ENCODE assay signal across 32 cellular contexts in genomic region chr16:12160249-12160648, GRCh38.
A peak's percentile ranks its signal among the peaks of the same experiment; 100 is the strongest.
DNase-seq lines count a peak whose midpoint lies in the region; ATAC-seq and TF ChIP-seq lines count a peak whose summit lies in the region.
"Had no signal": no experiment of that assay in that cellular context is flagged by ENCODE, and none has a peak within 500 bp of the region (broad histone marks: within the 10 kb centered on the region; RNA-seq: fewer than 3 reads in every experiment).

No MANE protein-coding gene starts in this region.

- H3K9ac ChIP-seq in mesenchymal stem cell (ENCODE audit: low read length), result no peak overlapping the region
- H3K9ac ChIP-seq: parathyroid adenoma had no signal

- TF ChIP-seq POLR2A in heart left ventricle (IDR thresholded peaks at IDR 0.05), result no peak

- no peak overlapping the region for H4K8ac ChIP-seq in mesenchymal stem cell (ENCODE audit: low read length)

- no peak overlapping the region for H3K4ac ChIP-seq in mesenchymal stem cell (ENCODE audit: low read depth in 1 of 2, low read length in 2 of 2)

- no peak for DNase-seq in heart left ventricle
- DNase-seq in right atrium auricular region (ENCODE audit: low spot score), result no peak
- DNase-seq in myocyte (ENCODE audit: low read depth), result peak; percentile 88
- DNase-seq in stimulated activated naive B cell treated with anti-CD40 and anti-IgM and Interleukin-4, amounts not matched to agents 10 μg/mL and 1 μg/mL and 100 μg/mL, for 72 hours, result no peak
- no peak for DNase-seq in mesenchymal stem cell
- no peak for DNase-seq in GM13976 (ENCODE audit: low spot score)
- DNase-seq in activated CD4-positive, alpha-beta memory T cell treated with anti-CD3 and anti-CD28 coated beads for 36 hours, result no peak
- DNase-seq: activated CD4-positive, alpha-beta T cell treated with anti-CD3 and anti-CD28 coated beads for 4 hours; activated CD8-positive, alpha-beta memory T cell treated with anti-CD3 and anti-CD28 coated beads for 24 hours; activated effector memory CD4-positive, alpha-beta T cell treated with anti-CD3 and anti-CD28 coated beads, Interleukin-2, amount 50 U/mL, for 16 hours; aorta; Caco-2; DMS53; foreskin fibroblast; GOT3; mucosa of descending colon; NCI-H1092; NCI-H1694; NCI-H446; NCI-H774; nephron progenitor cell; right cardiac atrium; SIG-M5; substantia nigra had no signal

- H2BK120ac ChIP-seq in mesenchymal stem cell (ENCODE audit: low read depth, low read length), result no peak overlapping the region

- H3K27ac Mint-ChIP-seq in activated T-helper 17 cell treated with anti-CD3 and anti-CD28 coated beads, Interleukin-2, amount 50 U/mL, for 72 hours, result no peak overlapping the region
- H3K27ac Mint-ChIP-seq in stimulated activated naive B cell treated with anti-CD40 and anti-IgM and Interleukin-4, amounts not matched to agents 10 μg/mL and 1 μg/mL and 100 μg/mL, for 72 hours, result peak overlapping the region; percentile 31
- H3K27ac Mint-ChIP-seq in activated CD4-positive, alpha-beta memory T cell treated with anti-CD3 and anti-CD28 coated beads for 36 hours, result no peak overlapping the region
- H3K27ac Mint-ChIP-seq: activated naive CD8-positive, alpha-beta T cell; nephron progenitor cell; type B pancreatic cell had no signal

- H2BK15ac ChIP-seq in mesenchymal stem cell (ENCODE audit: low read depth, poor library complexity, severe bottlenecking), result no peak overlapping the region

- in situ Hi-C loops in GM13976 (cut with MboI; ENCODE audit: low sequenced_read_pairs, unreplicated experiment), result no loop called here

- H2AFZ ChIP-seq in mesenchymal stem cell (ENCODE audit: low read depth, low read length), result no peak overlapping the region
- H2AFZ ChIP-seq: parathyroid adenoma had no signal

- H3K23ac ChIP-seq in mesenchymal stem cell (ENCODE audit: low read length in 2 of 2), result no peak overlapping the region

- POLR2A ChIA-PET in activated CD4-positive, alpha-beta memory T cell treated with anti-CD3 and anti-CD28 coated beads for 36 hours (lab: Charles Lee), result no interaction called here

- CTCF ChIA-PET in activated CD4-positive, alpha-beta memory T cell treated with anti-CD3 and anti-CD28 coated beads for 36 hours (lab: Charles Lee), result interaction anchor here (1.1 kb wide), 1 partner anchor 65 kb away, joined by 7 read pairs; no protein-coding TSS in a partner anchor

- no peak overlapping the region for H4K91ac ChIP-seq in mesenchymal stem cell (ENCODE audit: low read length)

- H3K27me3 ChIP-seq in heart left ventricle (no peaks in the 10 kb centered on the region), right atrium auricular region (no peaks in the 10 kb centered on the region), mesenchymal stem cell (ENCODE audit: control insufficient read depth in 1 of 2, insufficient read depth in 1 of 2, low read length in 2 of 2) (no peaks in the 10 kb centered on the region)

- no peak overlapping the region for H3K4me2 ChIP-seq in mesenchymal stem cell (ENCODE audit: low read length, poor library complexity, severe bottlenecking)

- H3K18ac ChIP-seq in mesenchymal stem cell (ENCODE audit: low read depth in 1 of 2, low read length in 2 of 2), result no peak overlapping the region

- no peak overlapping the region for H2BK5ac ChIP-seq in mesenchymal stem cell (ENCODE audit: low read depth, low read length, poor library complexity, severe bottlenecking)

- peaks cover 0 to 36% (median 16%) of the 10 kb centered on the region in 12 donors for H3K4me1 ChIP-seq in heart left ventricle
- H3K4me1 ChIP-seq in right atrium auricular region, result peaks cover 0 to 29% of the 10 kb centered on the region in 2 donors
- peaks cover 13% of the 10 kb centered on the region for H3K4me1 ChIP-seq in mesenchymal stem cell (ENCODE audit: control insufficient read depth, insufficient read depth, low read depth, low read length)
- H3K4me1 ChIP-seq: Caco-2 had no signal

- H2BK12ac ChIP-seq in mesenchymal stem cell (ENCODE audit: low read length in 2 of 2), result no peak overlapping the region

- H3K79me1 ChIP-seq in mesenchymal stem cell (replicated peaks; ENCODE audit: low read length, poor library complexity, severe bottlenecking), result peaks cover 2% of the 10 kb centered on the region

- H3K27me3 Mint-ChIP-seq in activated T-helper 17 cell treated with anti-CD3 and anti-CD28 coated beads, Interleukin-2, amount 50 U/mL, for 72 hours, result no peaks in the 10 kb centered on the region
- H3K27me3 Mint-ChIP-seq in stimulated activated naive B cell treated with anti-CD40 and anti-IgM and Interleukin-4, amounts not matched to agents 10 μg/mL and 1 μg/mL and 100 μg/mL, for 72 hours, result no peaks in the 10 kb centered on the region
- H3K27me3 Mint-ChIP-seq in activated CD4-positive, alpha-beta memory T cell treated with anti-CD3 and anti-CD28 coated beads for 36 hours, result no peaks in the 10 kb centered on the region
- H3K27me3 Mint-ChIP-seq: activated naive CD8-positive, alpha-beta T cell; type B pancreatic cell had no signal

- H3K4me1 Mint-ChIP-seq in activated T-helper 17 cell treated with anti-CD3 and anti-CD28 coated beads, Interleukin-2, amount 50 U/mL, for 72 hours, result peaks cover 25% of the 10 kb centered on the region
- H3K4me1 Mint-ChIP-seq in stimulated activated naive B cell treated with anti-CD40 and anti-IgM and Interleukin-4, amounts not matched to agents 10 μg/mL and 1 μg/mL and 100 μg/mL, for 72 hours, result peaks cover 19 to 31% of the 10 kb centered on the region in 2 donors
- peaks cover 15% of the 10 kb centered on the region for H3K4me1 Mint-ChIP-seq in activated CD4-positive, alpha-beta memory T cell treated with anti-CD3 and anti-CD28 coated beads for 36 hours (ENCODE audit: low read depth)
- H3K4me1 Mint-ChIP-seq: CD14-positive monocyte had no signal

- H2AK5ac ChIP-seq in mesenchymal stem cell (ENCODE audit: low read length, severe bottlenecking), result no peak overlapping the region

- H3K36me3 Mint-ChIP-seq in activated T-helper 17 cell treated with anti-CD3 and anti-CD28 coated beads, Interleukin-2, amount 50 U/mL, for 72 hours (ENCODE audit: low read depth), result no peaks in the 10 kb centered on the region
- H3K36me3 Mint-ChIP-seq in stimulated activated naive B cell treated with anti-CD40 and anti-IgM and Interleukin-4, amounts not matched to agents 10 μg/mL and 1 μg/mL and 100 μg/mL, for 72 hours, result peaks cover 48 to 66% of the 10 kb centered on the region in 2 donors
- peaks cover 11% of the 10 kb centered on the region for H3K36me3 Mint-ChIP-seq in activated CD4-positive, alpha-beta memory T cell treated with anti-CD3 and anti-CD28 coated beads for 36 hours

- H3K9me3 ChIP-seq in heart left ventricle (no peaks in the 10 kb centered on the region), right atrium auricular region (no peaks in the 10 kb centered on the region), mesenchymal stem cell (ENCODE audit: control insufficient read depth, low read length) (peaks cover 5% of the 10 kb centered on the region)
- H3K9me3 ChIP-seq: Caco-2, mucosa of descending colon had no signal

- H3K9me3 Mint-ChIP-seq in activated T-helper 17 cell treated with anti-CD3 and anti-CD28 coated beads, Interleukin-2, amount 50 U/mL, for 72 hours, result no peaks in the 10 kb centered on the region
- H3K9me3 Mint-ChIP-seq in stimulated activated naive B cell treated with anti-CD40 and anti-IgM and Interleukin-4, amounts not matched to agents 10 μg/mL and 1 μg/mL and 100 μg/mL, for 72 hours, result no peaks in the 10 kb centered on the region
- no peaks in the 10 kb centered on the region for H3K9me3 Mint-ChIP-seq in activated CD4-positive, alpha-beta memory T cell treated with anti-CD3 and anti-CD28 coated beads for 36 hours
- H3K9me3 Mint-ChIP-seq: nephron progenitor cell, type B pancreatic cell had no signal

- TF ChIP-seq CTCF in heart left ventricle (IDR thresholded peaks at IDR 0.05) (no peak), right atrium auricular region (IDR thresholded peaks at IDR 0.05) (no peak), GM13976 (IDR thresholded peaks at IDR 0.05; ENCODE audit: borderline replicate concordance, control extremely low read depth, extremely low read depth, insufficient read depth, missing control alignments) (no peak)

- H3K14ac ChIP-seq in mesenchymal stem cell (ENCODE audit: low read length in 2 of 2), result no peak overlapping the region

- intact Hi-C loops in heart left ventricle (cut with DNase I), result no loop called here
- intact Hi-C loops in activated CD4-positive, alpha-beta memory T cell treated with anti-CD3 and anti-CD28 coated beads for 36 hours (cut with micrococcal nuclease), result no loop called here

- H3K36me3 ChIP-seq in heart left ventricle, result peaks cover 0 to 4% (median 0%) of the 10 kb centered on the region in 9 donors
- no peaks in the 10 kb centered on the region for H3K36me3 ChIP-seq in right atrium auricular region
- H3K36me3 ChIP-seq in mesenchymal stem cell (ENCODE audit: control insufficient read depth in 1 of 2, insufficient read depth in 2 of 2, low read depth in 1 of 2, low read length in 2 of 2), result peaks cover 15 to 44% of the 10 kb centered on the region in 2 experiments

- H3K4me3 Mint-ChIP-seq in activated T-helper 17 cell treated with anti-CD3 and anti-CD28 coated beads, Interleukin-2, amount 50 U/mL, for 72 hours, result peak overlapping the region; percentile 39
- H3K4me3 Mint-ChIP-seq in stimulated activated naive B cell treated with anti-CD40 and anti-IgM and Interleukin-4, amounts not matched to agents 10 μg/mL and 1 μg/mL and 100 μg/mL, for 72 hours, result no peak overlapping the region
- H3K4me3 Mint-ChIP-seq in activated CD4-positive, alpha-beta memory T cell treated with anti-CD3 and anti-CD28 coated beads for 36 hours, result no peak overlapping the region
- H3K4me3 Mint-ChIP-seq: activated naive CD8-positive, alpha-beta T cell; CD14-positive monocyte; nephron progenitor cell; type B pancreatic cell had no signal

- H3K27ac ChIP-seq in heart left ventricle, result peak overlapping the region in 1 of 12 donors; percentile 41
- peak overlapping the region in 1 of 2 donors; percentile 52 for H3K27ac ChIP-seq in right atrium auricular region
- H3K27ac ChIP-seq in mesenchymal stem cell (ENCODE audit: low read length, poor library complexity, severe bottlenecking), result no peak overlapping the region
- H3K27ac ChIP-seq: 22Rv1, parathyroid adenoma, VCaP had no signal

- H3K4me3 ChIP-seq in heart left ventricle, result no peak overlapping the region
- no peak overlapping the region for H3K4me3 ChIP-seq in right atrium auricular region
- H3K4me3 ChIP-seq in mesenchymal stem cell (ENCODE audit: insufficient read depth in 1 of 2, low read depth in 1 of 2, low read length in 2 of 2), result no peak overlapping the region
- H3K4me3 ChIP-seq: lung, mucosa of descending colon had no signal

- peak in 3 of 4 donors; percentile 8 to 50 (median 44) for ATAC-seq in heart left ventricle
- ATAC-seq in activated T-helper 17 cell treated with anti-CD3 and anti-CD28 coated beads, Interleukin-2, amount 50 U/mL, for 72 hours (replicated peaks), result no peak
- no peak for ATAC-seq in stimulated activated naive B cell treated with anti-CD40 and anti-IgM and Interleukin-4, amounts not matched to agents 10 μg/mL and 1 μg/mL and 100 μg/mL, for 72 hours (replicated peaks)
- ATAC-seq: mucosa of descending colon had no signal

- 58 to 66% (median 59%) methylated on average over 3 of the region's 3 CpGs for whole genome bisulfite sequencing in heart left ventricle, 4 donors
- WGBS in mesenchymal stem cell, result 50% methylated on average over 2 of the region's 3 CpGs

Comparison
In these comparisons a context has a peak if more than half of its experiments do, and no peak if none do; other contexts are left out.
1. ATAC-seq: peak in heart left ventricle (3 of 4); none in activated T-helper 17 cell treated with anti-CD3 and anti-CD28 coated beads, Interleukin-2, amount 50 U/mL, for 72 hours (single experiment) and stimulated activated naive B cell treated with anti-CD40 and anti-IgM and Interleukin-4, amounts not matched to agents 10 μg/mL and 1 μg/mL and 100 μg/mL, for 72 hours (0 of 2).